Comparison of ENCODE assay signal across 8 cellular contexts in the genomic region with DNA sequence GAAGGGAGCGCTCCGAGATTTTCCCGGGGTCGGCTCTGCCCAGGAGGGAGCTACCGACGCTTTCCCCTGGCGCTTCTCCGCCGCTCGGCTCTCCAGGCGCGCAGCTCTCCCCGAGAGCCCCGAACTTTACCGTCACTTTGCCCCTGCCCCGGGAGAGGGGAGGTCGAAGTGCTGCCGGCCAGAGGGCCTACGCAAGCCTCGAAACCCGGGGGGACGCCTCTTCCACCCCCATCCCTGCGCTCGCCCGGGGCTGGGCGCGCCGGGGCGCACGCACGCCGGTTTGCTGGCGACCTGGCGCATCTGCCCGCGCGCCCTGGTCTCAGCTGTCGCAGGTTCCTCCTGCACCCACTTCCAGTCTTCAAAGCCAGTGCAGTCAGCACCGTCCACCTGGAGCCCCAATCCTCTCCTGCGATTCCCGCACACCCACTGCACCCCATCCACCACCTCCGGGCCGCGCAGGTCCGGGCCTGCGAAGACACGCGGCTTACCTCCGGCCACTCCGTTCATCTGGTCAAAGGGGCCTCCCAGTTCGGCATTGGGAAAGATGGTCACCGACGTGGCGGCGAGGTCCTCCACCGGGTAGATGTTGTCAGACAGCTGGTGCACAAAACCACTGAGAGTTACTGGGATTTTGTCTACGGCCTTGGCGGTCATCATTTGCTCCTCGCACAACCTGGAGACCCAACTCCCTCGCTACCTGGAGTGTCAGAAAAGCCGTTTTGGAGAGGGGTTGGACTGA. TPM values are rescaled to one million over a fixed set of nuclear protein-coding genes. Genes with fewer than 3 reads are reported as not detected.
DNase-seq lines count a peak whose midpoint lies in the region; ATAC-seq and TF ChIP-seq lines count a peak whose summit lies in the region.

No MANE protein-coding gene starts in this region.

- no peaks in the 10 kb centered on the region for H3K9me2 ChIP-seq in OCI-LY1 (ENCODE audit: low read depth, low read length)

- H3K9me3 Mint-ChIP-seq in CD14-positive monocyte: peaks cover 0 to 32% (median 25%) of the 10 kb centered on the region in 7 donors
- no peaks in the 10 kb centered on the region for H3K9me3 Mint-ChIP-seq in stimulated activated memory B cell treated with anti-CD40 and anti-IgM and Interleukin-4, amounts not matched to agents 10 μg/mL and 1 μg/mL and 100 μg/mL, for 72 hours

- ATAC-seq in left lobe of liver (no peak), GM18517 (IDR thresholded peaks at IDR 0.05; ENCODE audit: unreplicated experiment) (no peak), HG03097 (IDR thresholded peaks at IDR 0.05; ENCODE audit: low FRiP score, unreplicated experiment) (no peak)
- no peak for ATAC-seq in stimulated activated memory B cell treated with anti-CD40 and anti-IgM and Interleukin-4, amounts not matched to agents 10 μg/mL and 1 μg/mL and 100 μg/mL, for 72 hours

- peak overlapping the region; percentile 98 to 99 for H3K4me3 Mint-ChIP-seq in CD14-positive monocyte
- H3K4me3 Mint-ChIP-seq in stimulated activated memory B cell treated with anti-CD40 and anti-IgM and Interleukin-4, amounts not matched to agents 10 μg/mL and 1 μg/mL and 100 μg/mL, for 72 hours: peak overlapping the region; percentile 92

- peaks cover 29 to 36% of the 10 kb centered on the region in 2 donors for H3K36me3 Mint-ChIP-seq in CD14-positive monocyte
- peaks cover 43% of the 10 kb centered on the region for H3K36me3 Mint-ChIP-seq in stimulated activated memory B cell treated with anti-CD40 and anti-IgM and Interleukin-4, amounts not matched to agents 10 μg/mL and 1 μg/mL and 100 μg/mL, for 72 hours

- no peaks in the 10 kb centered on the region for H3K9me3 ChIP-seq in OCI-LY1 (ENCODE audit: low read length)

- no peak overlapping the region for H2AFZ ChIP-seq in OCI-LY1 (ENCODE audit: low read length)

- TF ChIP-seq CTCF in CD14-positive monocyte (IDR thresholded peaks at IDR 0.05) (no peak), OCI-LY1 (IDR thresholded peaks at IDR 0.05; ENCODE audit: low read length) (no peak), brain microvascular endothelial cell (IDR thresholded peaks at IDR 0.05; ENCODE audit: low read depth, low read length, missing control alignments) (no peak)

- H3K79me2 ChIP-seq in OCI-LY1 (ENCODE audit: insufficient read depth, low read length): no peaks in the 10 kb centered on the region

- H3K27ac ChIP-seq in OCI-LY1 (ENCODE audit: low read depth, low read length, poor library complexity, severe bottlenecking) (no peak overlapping the region), brain microvascular endothelial cell (no peak overlapping the region)

- in situ Hi-C loops in brain microvascular endothelial cell (cut with HindIII; ENCODE audit: low pct_ligation_motif_present, low sequenced_read_pairs): loop anchor here (25.0 kb wide), 1 partner anchor 203 kb away; no protein-coding TSS in a partner anchor

- H3K4me3 ChIP-seq in OCI-LY1 (ENCODE audit: low read depth, low read length, poor library complexity, severe bottlenecking): peak overlapping the region; percentile 64
- peak overlapping the region; percentile 62 for H3K4me3 ChIP-seq in brain microvascular endothelial cell (ENCODE audit: low read depth, low read length)

- H3K27me3 Mint-ChIP-seq in CD14-positive monocyte (ENCODE audit: low read depth in 3 of 3): peaks cover 56 to 74% (median 59%) of the 10 kb centered on the region in 3 donors
- H3K27me3 Mint-ChIP-seq in stimulated activated memory B cell treated with anti-CD40 and anti-IgM and Interleukin-4, amounts not matched to agents 10 μg/mL and 1 μg/mL and 100 μg/mL, for 72 hours: peaks cover 12% of the 10 kb centered on the region

- no peaks in the 10 kb centered on the region for H4K20me1 ChIP-seq in OCI-LY1 (ENCODE audit: insufficient read depth, low read length)

- H3K27me3 ChIP-seq in OCI-LY1 (ENCODE audit: insufficient read depth, low read length) (no peaks in the 10 kb centered on the region; the same call in 1 of the 2 replicates), brain microvascular endothelial cell (replicated peaks) (peaks cover 32% of the 10 kb centered on the region)

- no peak overlapping the region for H3K9ac ChIP-seq in OCI-LY1 (ENCODE audit: low read length)

- peak overlapping the region in 6 of 7 donors; percentile 83 to 96 (median 94) for H3K27ac Mint-ChIP-seq in CD14-positive monocyte
- peak overlapping the region; percentile 96 for H3K27ac Mint-ChIP-seq in stimulated activated memory B cell treated with anti-CD40 and anti-IgM and Interleukin-4, amounts not matched to agents 10 μg/mL and 1 μg/mL and 100 μg/mL, for 72 hours

- no peaks in the 10 kb centered on the region for H3F3A ChIP-seq in OCI-LY1 (ENCODE audit: insufficient read depth, low read length)

- H3K36me3 ChIP-seq in OCI-LY1 (ENCODE audit: insufficient read depth, low read length) (no peaks in the 10 kb centered on the region), brain microvascular endothelial cell (replicated peaks) (no peaks in the 10 kb centered on the region)

- intact Hi-C loops in CD14-positive monocyte (cut with micrococcal nuclease): loop anchor here (5.0 to 10.0 kb wide), 5 partner anchors 203 to 383 kb away; a partner anchor contains a TSS

- DNase-seq in CD14-positive monocyte (ENCODE audit: low spot score) (no peak), brain microvascular endothelial cell (no peak), left lobe of liver (ENCODE audit: low spot score) (peak; percentile 47), NCI-H1105 treated with DMSO at 0.1 percent for 48 hours (lab: John Stamatoyannopoulos, UW) (no peak)

- H3K4me1 Mint-ChIP-seq in CD14-positive monocyte: peaks cover 36% of the 10 kb centered on the region
- H3K4me1 Mint-ChIP-seq in stimulated activated memory B cell treated with anti-CD40 and anti-IgM and Interleukin-4, amounts not matched to agents 10 μg/mL and 1 μg/mL and 100 μg/mL, for 72 hours: peaks cover 81% of the 10 kb centered on the region

- H3K4me1 ChIP-seq in OCI-LY1 (ENCODE audit: insufficient read depth, low read length, severe bottlenecking): peaks cover 22% of the 10 kb centered on the region

- H3K4me2 ChIP-seq in OCI-LY1 (ENCODE audit: low read length): peak overlapping the region; percentile 65

RNA-seq across cellular contexts. Expression of a gene that starts 0.6 kb away (rescaled TPM):
- polyA plus RNA-seq in CD14-positive monocyte: 10 to 100 TPM; 10.3 to 54.9 TPM
- 0.30 TPM for total RNA-seq in left lobe of liver

RNA-seq across cellular contexts. Expression of a gene that starts 11.0 kb away (rescaled TPM):
- 1 to 10 TPM; 6.2 to 7.0 TPM for polyA plus RNA-seq in CD14-positive monocyte
- 4.5 TPM for total RNA-seq in left lobe of liver
